In genomic region chr20:53180928-53181362, GRCh38 we compare ENCODE assay signal across 1 cellular context.
A peak's percentile ranks its signal among the peaks of the same experiment; 100 is the strongest.
TF ChIP-seq lines count a peak whose summit lies in the region.

No MANE protein-coding gene starts in this region.

TF ChIP-seq in K562, 482 proteins besides CTCF, POLR2A, EP300 and RAD21 (continued from another document and continues in another):
- TF ChIP-seq PRDM10 (IDR thresholded peaks at IDR 0.05; ENCODE audit: partially characterized antibody) (peak; percentile 27), PHF21A (IDR thresholded peaks at IDR 0.05; ENCODE audit: borderline replicate concordance, low read depth) (no peak), FOXM1 (IDR thresholded peaks at IDR 0.05; ENCODE audit: low read depth) (peak; percentile 53), FOXM1 (CRISPR knock-in tag; IDR thresholded peaks at IDR 0.05; ENCODE audit: low read depth) (no peak), NFATC3 (IDR thresholded peaks at IDR 0.05) (no peak), FOXJ2 (tag; IDR thresholded peaks at IDR 0.05) (no peak), SMARCC2 (IDR thresholded peaks at IDR 0.05; ENCODE audit: low read depth) (peak; percentile 63; the same call in 1 of the 2 replicates), TRIM24 (IDR thresholded peaks at IDR 0.05) (peak; percentile 15 to 81; a peak in 3 of 4 replicates), MNT (conservative IDR thresholded peaks at IDR 0.05) (peak in 1 of 2 experiments; percentile 48; a peak in 1 of 4 replicates), KLF16 (IDR thresholded peaks at IDR 0.05) (peak; percentile 32; the same call in 1 of the 2 replicates), MLX (CRISPR knock-in tag; conservative IDR thresholded peaks at IDR 0.05) (no peak), DPF2 (IDR thresholded peaks at IDR 0.05) (peak; percentile 89), MAFG (tag; conservative IDR thresholded peaks at IDR 0.05) (0 out of 2 replicates have a peak, but pooled peaks have one; percentile 16), FOXK1 (CRISPR knock-in tag; IDR thresholded peaks at IDR 0.05; ENCODE audit: borderline replicate concordance) (no peak), PCBP2 (IDR thresholded peaks at IDR 0.05; ENCODE audit: low read depth, low read length, poor library complexity, severe bottlenecking) (no peak), PHB2 (IDR thresholded peaks at IDR 0.05; ENCODE audit: low read depth) (peak; percentile 62; the same call in 1 of the 2 replicates), HBP1 (CRISPR knock-in tag; IDR thresholded peaks at IDR 0.05) (no peak), MBD2 (IDR thresholded peaks at IDR 0.05; ENCODE audit: borderline replicate concordance, low read depth) (peak; percentile 54; the same call in 1 of the 2 replicates), L3MBTL2 (IDR thresholded peaks at IDR 0.05) (peak; percentile 81), POLR2AphosphoS5 (IDR thresholded peaks at IDR 0.05; ENCODE audit: control insufficient read depth, insufficient read depth, low read depth, low read length) (no peak), HDAC3 (IDR thresholded peaks at IDR 0.05; ENCODE audit: borderline replicate concordance, partially characterized antibody) (peak; percentile 41), MIER1 (IDR thresholded peaks at IDR 0.05; ENCODE audit: low read depth) (no peak), ZNF79 (CRISPR knock-in tag; IDR thresholded peaks at IDR 0.05; ENCODE audit: low read depth) (no peak), KHSRP (IDR thresholded peaks at IDR 0.05) (no peak), ILK (tag; IDR thresholded peaks at IDR 0.05; ENCODE audit: borderline replicate concordance, low read depth) (no peak), GATAD2A (IDR thresholded peaks at IDR 0.05) (peak; percentile 73), SMAD3 (CRISPR knock-in tag; conservative IDR thresholded peaks at IDR 0.05) (no peak), HES1 (IDR thresholded peaks at IDR 0.05; ENCODE audit: low read depth) (no peak; the same call in 1 of the 2 replicates), E2F5 (CRISPR knock-in tag; IDR thresholded peaks at IDR 0.05) (no peak), OTX1 (CRISPR knock-in tag; IDR thresholded peaks at IDR 0.05) (0 out of 2 replicates have a peak, but pooled peaks have one; percentile 59), ZNF592 (IDR thresholded peaks at IDR 0.05) (peak; percentile 65; the same call in 1 of the 2 replicates), HDAC1 (IDR thresholded peaks at IDR 0.05) (peak; percentile 29 to 87; a peak in 2 of 4 replicates), JUND (IDR thresholded peaks at IDR 0.05; ENCODE audit: borderline replicate concordance, low read depth, low read length) (peak; percentile 38; the same call in 1 of the 2 replicates), JUND (tag; IDR thresholded peaks at IDR 0.05; ENCODE audit: borderline replicate concordance, low read depth, low read length) (peak; percentile 51; the same call in 1 of the 3 replicates), CREBBP (IDR thresholded peaks at IDR 0.05; ENCODE audit: low read depth, low read length) (no peak), FOXK2 (conservative IDR thresholded peaks at IDR 0.05 in 1 of 2, IDR thresholded peaks at IDR 0.05 in 1 of 2; ENCODE audit: low read depth in 2 of 2) (peak; percentile 78 to 80), ZBTB2 (IDR thresholded peaks at IDR 0.05) (peak; percentile 57; the same call in 1 of the 2 replicates), RCOR1 (IDR thresholded peaks at IDR 0.05; ENCODE audit: borderline replicate concordance in 1 of 2, low read depth in 2 of 2, low read length in 2 of 2) (peak in 1 of 2 experiments; percentile 83; a peak in 3 of 4 replicates), MEF2D (tag; conservative IDR thresholded peaks at IDR 0.05; ENCODE audit: low read depth) (no peak), TEAD1 (CRISPR knock-in tag; IDR thresholded peaks at IDR 0.05) (0 out of 4 replicates have a peak, but pooled peaks of 1 of the 2 experiments have one; percentile 15), ZBTB49 (CRISPR knock-in tag; IDR thresholded peaks at IDR 0.05; ENCODE audit: borderline replicate concordance) (no peak), NR2F6 (CRISPR knock-in tag; IDR thresholded peaks at IDR 0.05) (no peak), NFRKB (IDR thresholded peaks at IDR 0.05; ENCODE audit: low read depth) (peak; percentile 67; the same call in 1 of the 2 replicates), SAFB2 (IDR thresholded peaks at IDR 0.05; ENCODE audit: borderline replicate concordance, low read depth, low read length, severe bottlenecking) (no peak), NR4A1 (CRISPR knock-in tag; IDR thresholded peaks at IDR 0.05) (no peak), NR4A1 (tag; IDR thresholded peaks at IDR 0.05) (no peak), TBP (optimal IDR thresholded peaks at IDR 0.05; ENCODE audit: low read depth, low read length) (no peak), STAT5B (CRISPR knock-in tag; IDR thresholded peaks at IDR 0.05) (no peak)
